Comparison of ENCODE assay signal across 8 cellular contexts in genomic region chr17:49365667-49366066, GRCh38. TPM values are rescaled to one million over a fixed set of nuclear protein-coding genes. Genes with fewer than 3 reads are reported as not detected.
DNase-seq lines count a peak whose midpoint lies in the region; ATAC-seq and TF ChIP-seq lines count a peak whose summit lies in the region.

No MANE protein-coding gene starts in this region.

- H3K4me3 Mint-ChIP-seq in activated CD8-positive, alpha-beta memory T cell treated with anti-CD3 and anti-CD28 coated beads, Interleukin-2, amount 10 ng/mL, durations not matched to agents 7 days and 5 days: no peak overlapping the region
- H3K4me3 Mint-ChIP-seq in activated naive CD8-positive, alpha-beta T cell treated with anti-CD3 and anti-CD28 coated beads, Interleukin-2, amount 50 U/mL, for 24 hours: no peak overlapping the region
- no peak overlapping the region for H3K4me3 Mint-ChIP-seq in nephron progenitor cell

- H3K36me3 ChIP-seq in aorta (ENCODE audit: control insufficient read depth in 1 of 2, insufficient read depth in 2 of 2, low read length in 1 of 2): no peaks in the 10 kb centered on the region

- H3K27ac ChIP-seq in aorta (ENCODE audit: low read depth in 1 of 2, low read length in 2 of 2): no peak overlapping the region

- peak overlapping the region; percentile 68 for H3K27ac Mint-ChIP-seq in activated CD8-positive, alpha-beta memory T cell treated with anti-CD3 and anti-CD28 coated beads, Interleukin-2, amount 10 ng/mL, durations not matched to agents 7 days and 5 days
- H3K27ac Mint-ChIP-seq in activated naive CD8-positive, alpha-beta T cell treated with anti-CD3 and anti-CD28 coated beads, Interleukin-2, amount 50 U/mL, for 24 hours: no peak overlapping the region
- H3K27ac Mint-ChIP-seq in nephron progenitor cell: no peak overlapping the region

- H3K9me3 Mint-ChIP-seq in activated CD8-positive, alpha-beta memory T cell treated with anti-CD3 and anti-CD28 coated beads, Interleukin-2, amount 10 ng/mL, durations not matched to agents 7 days and 5 days (ENCODE audit: low read depth): no peaks in the 10 kb centered on the region
- no peaks in the 10 kb centered on the region for H3K9me3 Mint-ChIP-seq in activated naive CD8-positive, alpha-beta T cell treated with anti-CD3 and anti-CD28 coated beads, Interleukin-2, amount 50 U/mL, for 24 hours
- no peaks in the 10 kb centered on the region for H3K9me3 Mint-ChIP-seq in nephron progenitor cell

- H3K36me3 Mint-ChIP-seq in activated CD8-positive, alpha-beta memory T cell treated with anti-CD3 and anti-CD28 coated beads, Interleukin-2, amount 10 ng/mL, durations not matched to agents 7 days and 5 days: peaks cover under 1% of the 10 kb centered on the region
- H3K36me3 Mint-ChIP-seq in activated naive CD8-positive, alpha-beta T cell treated with anti-CD3 and anti-CD28 coated beads, Interleukin-2, amount 50 U/mL, for 24 hours (ENCODE audit: low read depth): no peaks in the 10 kb centered on the region
- H3K36me3 Mint-ChIP-seq in nephron progenitor cell (ENCODE audit: low read depth): no peaks in the 10 kb centered on the region

- no peaks in the 10 kb centered on the region for H3K27me3 Mint-ChIP-seq in activated CD8-positive, alpha-beta memory T cell treated with anti-CD3 and anti-CD28 coated beads, Interleukin-2, amount 10 ng/mL, durations not matched to agents 7 days and 5 days
- peaks cover 2% of the 10 kb centered on the region for H3K27me3 Mint-ChIP-seq in activated naive CD8-positive, alpha-beta T cell treated with anti-CD3 and anti-CD28 coated beads, Interleukin-2, amount 50 U/mL, for 24 hours
- H3K27me3 Mint-ChIP-seq in nephron progenitor cell (ENCODE audit: low read depth, poor library complexity): no peaks in the 10 kb centered on the region

- peaks cover 34% of the 10 kb centered on the region for H3K4me1 Mint-ChIP-seq in activated CD8-positive, alpha-beta memory T cell treated with anti-CD3 and anti-CD28 coated beads, Interleukin-2, amount 10 ng/mL, durations not matched to agents 7 days and 5 days
- peaks cover 17% of the 10 kb centered on the region for H3K4me1 Mint-ChIP-seq in activated naive CD8-positive, alpha-beta T cell treated with anti-CD3 and anti-CD28 coated beads, Interleukin-2, amount 50 U/mL, for 24 hours
- peaks cover 17% of the 10 kb centered on the region for H3K4me1 Mint-ChIP-seq in nephron progenitor cell

- no peaks in the 10 kb centered on the region for H3K9me3 ChIP-seq in aorta (ENCODE audit: control insufficient read depth, low read length)

- WGBS in aorta, 2 donors: 49% methylated on average over 2 of the region's 2 CpGs

- CTCF ChIA-PET in activated CD8-positive, alpha-beta memory T cell treated with anti-CD3 and anti-CD28 coated beads, Interleukin-2, amount 10 ng/mL, durations not matched to agents 7 days and 5 days (lab: Charles Lee): interaction anchor here (1.1 to 8.5 kb wide), 6 partner anchors 20 to 49 kb away, joined by 3 to 150 read pairs (median 4); partner anchors contain the start of gene PHB1

- TF ChIP-seq CTCF in nephron progenitor cell (IDR thresholded peaks at IDR 0.05): no peak

- intact Hi-C loops in aorta (cut with DNase I): no loop called here

- DNase-seq in activated CD8-positive, alpha-beta memory T cell treated with anti-CD3 and anti-CD28 coated beads, Interleukin-2, amount 10 ng/mL, durations not matched to agents 7 days and 5 days: peak; percentile 68
- DNase-seq in activated CD8-positive, alpha-beta memory T cell treated with anti-CD3 and anti-CD28 coated beads, Interleukin-2, amount 50 U/mL, for 48 hours: no peak
- DNase-seq in NCI-H187 (lab: John Stamatoyannopoulos, UW) (peak; percentile 15 to 60), midbrain (lab: John Stamatoyannopoulos, UW) (peak; percentile 50), aorta (no peak), nephron progenitor cell (no peak)
- DNase-seq in activated naive CD8-positive, alpha-beta T cell treated with anti-CD3 and anti-CD28 coated beads, Interleukin-2, amount 50 U/mL, for 24 hours: peak; percentile 38

- no peaks in the 10 kb centered on the region for H3K4me1 ChIP-seq in aorta (ENCODE audit: control insufficient read depth in 1 of 2, insufficient read depth in 2 of 2, low read length in 2 of 2)

- no peak overlapping the region for H3K4me3 ChIP-seq in aorta (ENCODE audit: low read length in 2 of 2)

- ATAC-seq in activated CD8-positive, alpha-beta memory T cell treated with anti-CD3 and anti-CD28 coated beads, Interleukin-2, amount 10 ng/mL, durations not matched to agents 7 days and 5 days: no peak
- no peak for ATAC-seq in activated naive CD8-positive, alpha-beta T cell treated with anti-CD3 and anti-CD28 coated beads, Interleukin-2, amount 50 U/mL, for 24 hours
- no peak for ATAC-seq in aorta (ENCODE audit: low FRiP score)
- no peak for ATAC-seq in GM18505 (IDR thresholded peaks at IDR 0.05; ENCODE audit: unreplicated experiment)

- no peaks in the 10 kb centered on the region for H3K27me3 ChIP-seq in aorta (ENCODE audit: control insufficient read depth in 1 of 2, insufficient read depth in 2 of 2, low read length in 1 of 2)

- TF ChIP-seq POLR2A in GM18505 (IDR thresholded peaks at IDR 0.05; ENCODE audit: borderline replicate concordance, extremely low read depth, insufficient read depth, insufficient read length): no peak

RNA-seq across cellular contexts. Expression of gene ZNF652, which starts 3.6 kb away (rescaled TPM):
- total RNA-seq in activated CD8-positive, alpha-beta memory T cell treated with anti-CD3 and anti-CD28 coated beads, Interleukin-2, amount 10 ng/mL, durations not matched to agents 7 days and 5 days: 10 to 100 TPM; 32.2 to 34.4 TPM
- 10 to 100 TPM; 41.0 to 52.8 TPM for total RNA-seq in aorta
- 10 to 100 TPM in 1 of 2 donors, 1 to 10 TPM in 1; 7.5 to 12.4 TPM for polyA plus RNA-seq in aorta

RNA-seq across cellular contexts. Expression of gene PHB1, which starts 49.0 kb away (rescaled TPM):
- 100 to 1,000 TPM; 150 to 227 TPM for total RNA-seq in activated CD8-positive, alpha-beta memory T cell treated with anti-CD3 and anti-CD28 coated beads, Interleukin-2, amount 10 ng/mL, durations not matched to agents 7 days and 5 days
- 10 to 100 TPM; 73.2 to 76.0 TPM for total RNA-seq in aorta
- polyA plus RNA-seq in aorta: 10 to 100 TPM; 67.9 to 91.3 TPM

Comparison
In these comparisons a context has a peak if more than half of its experiments do, and no peak if none do; other contexts are left out.
1. DNase-seq: peak in activated CD8-positive, alpha-beta memory T cell treated with anti-CD3 and anti-CD28 coated beads, Interleukin-2, amount 10 ng/mL, durations not matched to agents 7 days and 5 days (single experiment), NCI-H187 (2 of 2), activated naive CD8-positive, alpha-beta T cell treated with anti-CD3 and anti-CD28 coated beads, Interleukin-2, amount 50 U/mL, for 24 hours (single experiment) and midbrain (single experiment); none in activated CD8-positive, alpha-beta memory T cell treated with anti-CD3 and anti-CD28 coated beads, Interleukin-2, amount 50 U/mL, for 48 hours (single experiment), aorta (0 of 2) and nephron progenitor cell (single experiment).